In the genomic region with DNA sequence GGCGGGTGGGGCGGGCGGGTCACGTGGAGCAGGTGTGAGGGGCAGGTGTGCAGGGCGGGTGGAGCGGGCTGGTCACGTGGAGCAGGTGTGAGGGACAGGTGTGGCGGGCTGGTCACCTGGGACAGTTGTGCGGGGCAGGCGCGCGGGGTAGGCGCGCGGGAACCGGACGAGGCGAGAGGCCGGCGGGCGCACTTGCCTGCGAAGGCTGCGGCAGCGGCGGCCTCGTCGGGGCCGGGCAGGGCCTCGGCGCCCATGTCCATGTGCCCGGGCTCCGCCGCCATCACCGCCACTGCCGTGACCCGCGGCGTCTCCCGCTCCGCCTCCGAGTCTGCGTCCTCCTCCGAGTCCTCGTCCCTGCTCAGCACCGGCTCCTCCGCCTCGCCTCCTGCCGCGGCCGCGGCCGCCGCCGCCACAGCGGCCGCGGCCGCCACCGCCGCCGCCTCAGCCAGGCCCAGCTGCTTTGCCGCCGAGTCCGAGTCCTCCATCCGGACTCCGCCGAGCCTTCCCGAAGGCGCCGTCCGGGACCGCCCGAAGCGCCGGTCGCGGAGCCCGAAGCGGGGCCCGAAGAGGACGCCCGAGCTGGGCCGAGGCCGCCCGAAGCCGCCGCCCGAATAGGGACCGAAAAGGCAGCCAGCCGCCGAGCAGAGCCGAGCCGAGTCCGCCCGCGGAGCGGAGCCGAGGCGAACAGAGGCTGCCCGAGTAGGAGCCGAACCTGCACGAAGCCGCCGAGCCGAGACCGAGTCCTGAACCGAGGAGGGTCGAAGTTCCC, we compare ENCODE assay signal across 8 cellular contexts. TPM values are rescaled to one million over a fixed set of nuclear protein-coding genes. Genes with fewer than 3 reads are reported as not detected.
DNase-seq lines count a peak whose midpoint lies in the region; ATAC-seq, FAIRE-seq and TF ChIP-seq lines count a peak whose summit lies in the region.

A gene with protein sequence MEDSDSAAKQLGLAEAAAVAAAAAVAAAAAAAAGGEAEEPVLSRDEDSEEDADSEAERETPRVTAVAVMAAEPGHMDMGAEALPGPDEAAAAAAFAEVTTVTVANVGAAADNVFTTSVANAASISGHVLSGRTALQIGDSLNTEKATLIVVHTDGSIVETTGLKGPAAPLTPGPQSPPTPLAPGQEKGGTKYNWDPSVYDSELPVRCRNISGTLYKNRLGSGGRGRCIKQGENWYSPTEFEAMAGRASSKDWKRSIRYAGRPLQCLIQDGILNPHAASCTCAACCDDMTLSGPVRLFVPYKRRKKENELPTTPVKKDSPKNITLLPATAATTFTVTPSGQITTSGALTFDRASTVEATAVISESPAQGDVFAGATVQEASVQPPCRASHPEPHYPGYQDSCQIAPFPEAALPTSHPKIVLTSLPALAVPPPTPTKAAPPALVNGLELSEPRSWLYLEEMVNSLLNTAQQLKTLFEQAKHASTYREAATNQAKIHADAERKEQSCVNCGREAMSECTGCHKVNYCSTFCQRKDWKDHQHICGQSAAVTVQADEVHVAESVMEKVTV (minus strand): TSS at position 660 of the 769 bp plus-strand sequence. CDS start 175 bp downstream, at position 485.

- H3K4me3 ChIP-seq in Caco-2 (ENCODE audit: low read depth, low read length), result peak within 1 kb of the TSS; percentile 97
- peak within 1 kb of the TSS; percentile 86 for H3K4me3 ChIP-seq in HUES48 (ENCODE audit: low read depth, low read length)
- H3K4me3 ChIP-seq in NT2/D1 (ENCODE audit: insufficient read length, low read depth), result peak within 1 kb of the TSS; percentile 78
- peak within 1 kb of the TSS; percentile 98 for H3K4me3 ChIP-seq in mesodermal cell (ENCODE audit: extremely low read depth, insufficient read depth, low read length, poor library complexity, severe bottlenecking)

- H3K27ac ChIP-seq in HUES48 (ENCODE audit: low read depth, low read length) (peak within 1 kb of the TSS; percentile 100), mesodermal cell (ENCODE audit: low read depth, low read length, severe bottlenecking) (peak within 1 kb of the TSS; percentile 99)

- BruUV-seq in Caco-2 (replicated peaks; lab: Mats Ljungman, UMichigan), result no TSS peak

- peak; percentile 69 for FAIRE-seq in endometrium (lab: Jason Lieb, UNC)

- H3K4me1 ChIP-seq in Caco-2, result peaks cover 10% of the 10 kb centered on the region
- H3K4me1 ChIP-seq in HUES48 (ENCODE audit: control insufficient read depth, insufficient read depth, low read length), result peaks cover 25% of the 10 kb centered on the region
- H3K4me1 ChIP-seq in NT2/D1 (ENCODE audit: insufficient read depth, insufficient read length), result peaks cover 29% of the 10 kb centered on the region
- H3K4me1 ChIP-seq in mesodermal cell (ENCODE audit: control insufficient read depth, insufficient read depth, low read length, poor library complexity, severe bottlenecking), result peaks cover 49% of the 10 kb centered on the region

- POLR2A ChIA-PET in Caco-2 (lab: Charles Lee), result interaction anchor here (0.5 to 2.5 kb wide), 9 partner anchors 11 to 126 kb away, joined by 3 to 32 read pairs (median 5); a partner anchor contains a TSS

- WGBS in mesodermal cell (ENCODE audit: insufficient coverage in 2 of 2), 2 experiments, result 4 to 5% methylated on average over 84 to 100 of the region's 108 CpGs

- no peaks in the 10 kb centered on the region for H3K27me3 Mint-ChIP-seq in Caco-2 (ENCODE audit: insufficient read depth, unreplicated experiment)

- DNase-seq in Caco-2 (peak; percentile 98 to 99), NT2/D1 (ENCODE audit: low read depth, low spot score) (peak; percentile 98)
- peak; percentile 99 for DNase-seq in activated CD8-positive, alpha-beta memory T cell treated with anti-CD3 and anti-CD28 coated beads, Interleukin-2, amount 50 U/mL, for 4 hours
- DNase-seq in stimulated activated CD8-positive, alpha-beta memory T cell treated with anti-CD3 and anti-CD28 coated beads, Interleukin-15, amount 100 ng/mL, for 4 hours (ENCODE audit: low read depth in 2 of 2), result peak; percentile 96 to 98

- no peaks in the 10 kb centered on the region for H3K9me3 Mint-ChIP-seq in Caco-2 (ENCODE audit: unreplicated experiment)

- intact Hi-C loops in Caco-2 (cut with micrococcal nuclease; ENCODE audit: unreplicated experiment), result loop anchor here (10.0 kb wide), 1 partner anchor 130 kb away; a partner anchor contains a TSS

- peaks cover 3% of the 10 kb centered on the region; the same call in 1 of the 2 replicates for H3K36me3 ChIP-seq in Caco-2 (ENCODE audit: control insufficient read depth, insufficient read depth, low read length)
- H3K36me3 ChIP-seq in HUES48 (ENCODE audit: control insufficient read depth, insufficient read depth, low read length), result peaks cover 10% of the 10 kb centered on the region
- H3K36me3 ChIP-seq in NT2/D1 (ENCODE audit: insufficient read depth, insufficient read length, low read length), result peaks cover 19% of the 10 kb centered on the region
- peaks cover 20% of the 10 kb centered on the region for H3K36me3 ChIP-seq in mesodermal cell (ENCODE audit: control insufficient read depth, insufficient read depth, low read length)

- peaks cover 15% of the 10 kb centered on the region for H3K4me1 Mint-ChIP-seq in Caco-2 (ENCODE audit: low read depth, unreplicated experiment)

- H3K9ac ChIP-seq in HUES48 (ENCODE audit: low read depth, low read length) (peak within 1 kb of the TSS; percentile 99), NT2/D1 (ENCODE audit: insufficient read length, low read depth) (peak within 1 kb of the TSS; percentile 91)

- peak within 1 kb of the TSS; percentile 97 for H3K27ac Mint-ChIP-seq in Caco-2 (ENCODE audit: unreplicated experiment)

- peaks cover 57% of the 10 kb centered on the region for H3K36me3 Mint-ChIP-seq in Caco-2 (ENCODE audit: insufficient read depth, unreplicated experiment)

- H3K4me3 Mint-ChIP-seq in Caco-2 (ENCODE audit: unreplicated experiment), result peak within 1 kb of the TSS; percentile 86

- CTCF ChIA-PET in Caco-2 (lab: Charles Lee), result interaction anchor here (0.5 to 2.6 kb wide), 4 partner anchors 12 to 155 kb away, joined by 3 to 10 read pairs (median 4); no protein-coding TSS in a partner anchor

- H3K9me3 ChIP-seq in Caco-2, result no peaks in the 10 kb centered on the region
- H3K9me3 ChIP-seq in HUES48 (ENCODE audit: control insufficient read depth, insufficient read depth, low read length), result no peaks in the 10 kb centered on the region
- H3K9me3 ChIP-seq in NT2/D1 (ENCODE audit: insufficient read depth, low read length), result no peaks in the 10 kb centered on the region
- H3K9me3 ChIP-seq in mesodermal cell (ENCODE audit: control insufficient read depth, low read length), result no peaks in the 10 kb centered on the region

- peak; percentile 72 for ATAC-seq in GM21390 (IDR thresholded peaks at IDR 0.05; ENCODE audit: unreplicated experiment)

- H3K27me3 ChIP-seq in Caco-2 (replicated peaks; ENCODE audit: control insufficient read depth, insufficient read depth, low read length) (no peaks in the 10 kb centered on the region), HUES48 (ENCODE audit: control insufficient read depth, insufficient read depth, low read length) (no peaks in the 10 kb centered on the region), NT2/D1 (ENCODE audit: insufficient read depth, insufficient read length) (no peaks in the 10 kb centered on the region)

- no peak for TF ChIP-seq CTCF in Caco-2 (IDR thresholded peaks at IDR 0.05; ENCODE audit: insufficient read depth in 1 of 2, low read depth in 1 of 2, low read length in 1 of 2, severe bottlenecking in 1 of 2, unreplicated experiment in 1 of 2)

RNA-seq across cellular contexts. Expression of the gene that starts here (rescaled TPM):
- total RNA-seq in Caco-2 (2022), result 50.6 and 56.6 TPM in 2 replicates
- 53.4 TPM for polyA plus RNA-seq in mesodermal cell (2013, experiment 1 of 2)
- 38.1 TPM for polyA plus RNA-seq in mesodermal cell (2013, experiment 2 of 2)

Comparison
In these comparisons a context has a peak if more than half of its experiments do, and no peak if none do; other contexts are left out.
1. Peak in every context shown above with its lines: DNase-seq, ATAC-seq, H3K4me3 ChIP-seq and H3K27ac ChIP-seq.